In the genomic region with DNA sequence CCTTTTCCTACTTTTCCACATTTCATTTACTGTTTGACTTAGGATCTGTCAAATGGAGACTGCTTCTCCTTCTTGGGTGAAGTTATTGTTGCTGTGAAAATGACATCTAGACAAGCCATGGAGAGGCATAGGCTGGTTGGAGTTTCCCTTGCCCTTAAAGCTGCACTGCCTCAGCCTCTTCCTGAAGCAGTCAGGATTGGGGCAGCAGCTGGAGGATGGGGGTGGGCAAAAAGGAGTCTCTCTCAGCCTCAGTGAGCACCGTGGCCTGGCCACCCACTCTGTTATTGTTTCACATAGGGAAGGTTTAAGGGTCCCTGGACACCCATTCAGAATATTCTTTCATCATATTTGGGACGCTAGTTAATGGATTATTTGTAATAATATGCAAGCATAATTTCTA, we compare ENCODE assay signal across 1 cellular context.
TF ChIP-seq lines count a peak whose summit lies in the region.

No MANE protein-coding gene starts in this region.

TF ChIP-seq in GM23338, 12 proteins besides CTCF, POLR2A, EP300 and RAD21 (continued from another document):
- TF ChIP-seq, protein P1, sequence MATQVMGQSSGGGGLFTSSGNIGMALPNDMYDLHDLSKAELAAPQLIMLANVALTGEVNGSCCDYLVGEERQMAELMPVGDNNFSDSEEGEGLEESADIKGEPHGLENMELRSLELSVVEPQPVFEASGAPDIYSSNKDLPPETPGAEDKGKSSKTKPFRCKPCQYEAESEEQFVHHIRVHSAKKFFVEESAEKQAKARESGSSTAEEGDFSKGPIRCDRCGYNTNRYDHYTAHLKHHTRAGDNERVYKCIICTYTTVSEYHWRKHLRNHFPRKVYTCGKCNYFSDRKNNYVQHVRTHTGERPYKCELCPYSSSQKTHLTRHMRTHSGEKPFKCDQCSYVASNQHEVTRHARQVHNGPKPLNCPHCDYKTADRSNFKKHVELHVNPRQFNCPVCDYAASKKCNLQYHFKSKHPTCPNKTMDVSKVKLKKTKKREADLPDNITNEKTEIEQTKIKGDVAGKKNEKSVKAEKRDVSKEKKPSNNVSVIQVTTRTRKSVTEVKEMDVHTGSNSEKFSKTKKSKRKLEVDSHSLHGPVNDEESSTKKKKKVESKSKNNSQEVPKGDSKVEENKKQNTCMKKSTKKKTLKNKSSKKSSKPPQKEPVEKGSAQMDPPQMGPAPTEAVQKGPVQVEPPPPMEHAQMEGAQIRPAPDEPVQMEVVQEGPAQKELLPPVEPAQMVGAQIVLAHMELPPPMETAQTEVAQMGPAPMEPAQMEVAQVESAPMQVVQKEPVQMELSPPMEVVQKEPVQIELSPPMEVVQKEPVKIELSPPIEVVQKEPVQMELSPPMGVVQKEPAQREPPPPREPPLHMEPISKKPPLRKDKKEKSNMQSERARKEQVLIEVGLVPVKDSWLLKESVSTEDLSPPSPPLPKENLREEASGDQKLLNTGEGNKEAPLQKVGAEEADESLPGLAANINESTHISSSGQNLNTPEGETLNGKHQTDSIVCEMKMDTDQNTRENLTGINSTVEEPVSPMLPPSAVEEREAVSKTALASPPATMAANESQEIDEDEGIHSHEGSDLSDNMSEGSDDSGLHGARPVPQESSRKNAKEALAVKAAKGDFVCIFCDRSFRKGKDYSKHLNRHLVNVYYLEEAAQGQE (IDR thresholded peaks at IDR 0.05; ENCODE audit: unreplicated experiment) = no peak
- TF ChIP-seq, protein P2, sequence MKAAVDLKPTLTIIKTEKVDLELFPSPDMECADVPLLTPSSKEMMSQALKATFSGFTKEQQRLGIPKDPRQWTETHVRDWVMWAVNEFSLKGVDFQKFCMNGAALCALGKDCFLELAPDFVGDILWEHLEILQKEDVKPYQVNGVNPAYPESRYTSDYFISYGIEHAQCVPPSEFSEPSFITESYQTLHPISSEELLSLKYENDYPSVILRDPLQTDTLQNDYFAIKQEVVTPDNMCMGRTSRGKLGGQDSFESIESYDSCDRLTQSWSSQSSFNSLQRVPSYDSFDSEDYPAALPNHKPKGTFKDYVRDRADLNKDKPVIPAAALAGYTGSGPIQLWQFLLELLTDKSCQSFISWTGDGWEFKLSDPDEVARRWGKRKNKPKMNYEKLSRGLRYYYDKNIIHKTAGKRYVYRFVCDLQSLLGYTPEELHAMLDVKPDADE (IDR thresholded peaks at IDR 0.05) = no peak
- TF ChIP-seq ZNF331 (CRISPR knock-in tag; IDR thresholded peaks at IDR 0.05; ENCODE audit: low read depth) (no peak), JUNB (IDR thresholded peaks at IDR 0.05; ENCODE audit: unreplicated experiment) (no peak), STAT1 (IDR thresholded peaks at IDR 0.05; ENCODE audit: unreplicated experiment) (no peak), NANOG (IDR thresholded peaks at IDR 0.05; ENCODE audit: borderline replicate concordance) (no peak), POLR2AphosphoS5 (IDR thresholded peaks at IDR 0.05; ENCODE audit: low read depth) (no peak)
- TF ChIP-seq, protein P3, sequence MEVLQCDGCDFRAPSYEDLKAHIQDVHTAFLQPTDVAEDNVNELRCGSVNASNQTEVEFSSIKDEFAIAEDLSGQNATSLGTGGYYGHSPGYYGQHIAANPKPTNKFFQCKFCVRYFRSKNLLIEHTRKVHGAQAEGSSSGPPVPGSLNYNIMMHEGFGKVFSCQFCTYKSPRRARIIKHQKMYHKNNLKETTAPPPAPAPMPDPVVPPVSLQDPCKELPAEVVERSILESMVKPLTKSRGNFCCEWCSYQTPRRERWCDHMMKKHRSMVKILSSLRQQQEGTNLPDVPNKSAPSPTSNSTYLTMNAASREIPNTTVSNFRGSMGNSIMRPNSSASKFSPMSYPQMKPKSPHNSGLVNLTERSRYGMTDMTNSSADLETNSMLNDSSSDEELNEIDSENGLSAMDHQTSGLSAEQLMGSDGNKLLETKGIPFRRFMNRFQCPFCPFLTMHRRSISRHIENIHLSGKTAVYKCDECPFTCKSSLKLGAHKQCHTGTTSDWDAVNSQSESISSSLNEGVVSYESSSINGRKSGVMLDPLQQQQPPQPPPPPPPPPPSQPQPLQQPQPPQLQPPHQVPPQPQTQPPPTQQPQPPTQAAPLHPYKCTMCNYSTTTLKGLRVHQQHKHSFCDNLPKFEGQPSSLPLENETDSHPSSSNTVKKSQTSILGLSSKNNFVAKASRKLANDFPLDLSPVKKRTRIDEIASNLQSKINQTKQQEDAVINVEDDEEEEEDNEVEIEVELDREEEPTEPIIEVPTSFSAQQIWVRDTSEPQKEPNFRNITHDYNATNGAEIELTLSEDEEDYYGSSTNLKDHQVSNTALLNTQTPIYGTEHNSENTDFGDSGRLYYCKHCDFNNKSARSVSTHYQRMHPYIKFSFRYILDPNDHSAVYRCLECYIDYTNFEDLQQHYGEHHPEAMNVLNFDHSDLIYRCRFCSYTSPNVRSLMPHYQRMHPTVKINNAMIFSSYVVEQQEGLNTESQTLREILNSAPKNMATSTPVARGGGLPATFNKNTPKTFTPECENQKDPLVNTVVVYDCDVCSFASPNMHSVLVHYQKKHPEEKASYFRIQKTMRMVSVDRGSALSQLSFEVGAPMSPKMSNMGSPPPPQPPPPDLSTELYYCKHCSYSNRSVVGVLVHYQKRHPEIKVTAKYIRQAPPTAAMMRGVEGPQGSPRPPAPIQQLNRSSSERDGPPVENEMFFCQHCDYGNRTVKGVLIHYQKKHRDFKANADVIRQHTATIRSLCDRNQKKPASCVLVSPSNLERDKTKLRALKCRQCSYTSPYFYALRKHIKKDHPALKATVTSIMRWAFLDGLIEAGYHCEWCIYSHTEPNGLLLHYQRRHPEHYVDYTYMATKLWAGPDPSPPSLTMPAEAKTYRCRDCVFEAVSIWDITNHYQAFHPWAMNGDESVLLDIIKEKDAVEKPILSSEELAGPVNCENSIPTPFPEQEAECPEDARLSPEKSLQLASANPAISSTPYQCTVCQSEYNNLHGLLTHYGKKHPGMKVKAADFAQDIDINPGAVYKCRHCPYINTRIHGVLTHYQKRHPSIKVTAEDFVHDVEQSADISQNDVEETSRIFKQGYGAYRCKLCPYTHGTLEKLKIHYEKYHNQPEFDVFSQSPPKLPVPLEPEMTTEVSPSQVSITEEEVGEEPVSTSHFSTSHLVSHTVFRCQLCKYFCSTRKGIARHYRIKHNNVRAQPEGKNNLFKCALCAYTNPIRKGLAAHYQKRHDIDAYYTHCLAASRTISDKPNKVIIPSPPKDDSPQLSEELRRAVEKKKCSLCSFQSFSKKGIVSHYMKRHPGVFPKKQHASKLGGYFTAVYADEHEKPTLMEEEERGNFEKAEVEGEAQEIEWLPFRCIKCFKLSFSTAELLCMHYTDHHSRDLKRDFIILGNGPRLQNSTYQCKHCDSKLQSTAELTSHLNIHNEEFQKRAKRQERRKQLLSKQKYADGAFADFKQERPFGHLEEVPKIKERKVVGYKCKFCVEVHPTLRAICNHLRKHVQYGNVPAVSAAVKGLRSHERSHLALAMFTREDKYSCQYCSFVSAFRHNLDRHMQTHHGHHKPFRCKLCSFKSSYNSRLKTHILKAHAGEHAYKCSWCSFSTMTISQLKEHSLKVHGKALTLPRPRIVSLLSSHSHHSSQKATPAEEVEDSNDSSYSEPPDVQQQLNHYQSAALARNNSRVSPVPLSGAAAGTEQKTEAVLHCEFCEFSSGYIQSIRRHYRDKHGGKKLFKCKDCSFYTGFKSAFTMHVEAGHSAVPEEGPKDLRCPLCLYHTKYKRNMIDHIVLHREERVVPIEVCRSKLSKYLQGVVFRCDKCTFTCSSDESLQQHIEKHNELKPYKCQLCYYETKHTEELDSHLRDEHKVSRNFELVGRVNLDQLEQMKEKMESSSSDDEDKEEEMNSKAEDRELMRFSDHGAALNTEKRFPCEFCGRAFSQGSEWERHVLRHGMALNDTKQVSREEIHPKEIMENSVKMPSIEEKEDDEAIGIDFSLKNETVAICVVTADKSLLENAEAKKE (CRISPR knock-in tag; IDR thresholded peaks at IDR 0.05) = no peak
